ENCODE assay signal across 8 cellular contexts in the genomic region with DNA sequence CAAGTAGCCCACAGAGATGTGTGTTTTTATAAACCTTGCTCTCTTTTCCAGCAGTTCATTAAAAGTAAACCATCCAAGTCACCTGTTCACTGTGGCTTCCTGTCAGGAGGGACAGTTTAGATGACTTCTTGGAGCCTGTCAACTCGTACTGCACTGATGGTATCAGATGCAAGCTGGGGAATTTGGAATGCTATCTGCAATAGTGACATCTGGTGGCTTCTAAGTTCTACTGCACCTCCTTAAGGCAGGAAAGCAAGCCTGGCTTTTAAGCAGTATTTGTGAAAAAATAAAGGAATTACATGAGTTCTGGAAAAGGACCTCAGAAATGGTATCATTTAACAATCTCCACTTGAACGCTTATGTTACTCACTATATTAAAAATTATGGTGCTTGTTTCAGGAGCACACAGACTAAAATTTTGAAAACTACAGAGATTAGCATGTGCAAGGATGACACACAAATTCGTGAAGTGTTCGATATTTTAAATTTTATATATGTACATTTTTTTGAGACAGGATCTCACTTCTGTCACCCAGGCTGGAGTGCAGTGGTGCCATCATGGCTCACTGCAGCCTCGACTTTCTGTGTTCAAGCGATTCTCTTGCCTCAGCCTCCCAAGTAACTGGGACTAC.
DNase-seq lines count a peak whose midpoint lies in the region; ATAC-seq and TF ChIP-seq lines count a peak whose summit lies in the region.

No MANE protein-coding gene starts in this region.

- DNase-seq in ELF-1 (ENCODE audit: low read depth, low spot score), result peak; percentile 52
- DNase-seq in NCI-H526 (lab: John Stamatoyannopoulos, UW), result peak; percentile 21 to 76
- DNase-seq in body of pancreas, result peak in 1 of 4 donors; percentile 14
- DNase-seq in iris pigment epithelial cell (ENCODE audit: low read depth), result peak; percentile 71
- DNase-seq in testis, result no peak
- DNase-seq in NCI-H128 (lab: John Stamatoyannopoulos, UW; ENCODE audit: unreplicated experiment), result no peak

- H3K27ac ChIP-seq in body of pancreas (no peak overlapping the region), testis (no peak overlapping the region)

- intact Hi-C loops in body of pancreas (cut with DNase I) (no loop called here), testis (cut with DNase I; ENCODE audit: low total_unique reads) (no loop called here)

- WGBS in body of pancreas, 2 donors, result 53 to 56% methylated on average over 6 of the region's 6 CpGs
- 68 to 71% methylated on average over 6 of the region's 6 CpGs for whole genome bisulfite sequencing in testis, 2 donors

- H3K27me3 ChIP-seq in body of pancreas, result no peaks in the 10 kb centered on the region
- no peaks in the 10 kb centered on the region for H3K27me3 ChIP-seq in testis

- TF ChIP-seq POLR2A in body of pancreas (IDR thresholded peaks at IDR 0.05) (no peak), testis (IDR thresholded peaks at IDR 0.05) (no peak)

- no peaks in the 10 kb centered on the region for H3K36me3 ChIP-seq in body of pancreas (replicated peaks in 1 of 2; ENCODE audit: insufficient read depth in 1 of 2, low read depth in 2 of 2)
- H3K36me3 ChIP-seq in testis (ENCODE audit: low read depth, missing control alignments), result no peaks in the 10 kb centered on the region

- peak; percentile 93 for ATAC-seq in GM19395 (IDR thresholded peaks at IDR 0.05; ENCODE audit: unreplicated experiment)
- peak; percentile 92 for ATAC-seq in HG03342 (IDR thresholded peaks at IDR 0.05; ENCODE audit: unreplicated experiment)
- ATAC-seq in body of pancreas, result peak; percentile 73

- H3K4me3 ChIP-seq in body of pancreas (no peak overlapping the region), testis (no peak overlapping the region)

- no peaks in the 10 kb centered on the region for H3K4me1 ChIP-seq in body of pancreas
- no peaks in the 10 kb centered on the region for H3K4me1 ChIP-seq in testis

- peak; percentile 57 to 78 (median 62) for TF ChIP-seq CTCF in body of pancreas (IDR thresholded peaks at IDR 0.05)
- TF ChIP-seq CTCF in testis (IDR thresholded peaks at IDR 0.05), result peak in 2 of 3 experiments; percentile 63 to 72

- H3K9me3 ChIP-seq in body of pancreas, result no peaks in the 10 kb centered on the region
- H3K9me3 ChIP-seq in testis, result no peaks in the 10 kb centered on the region

Comparison
In these comparisons a context has a peak if more than half of its experiments do, and no peak if none do; other contexts are left out.
1. DNase-seq: peak in ELF-1 (single experiment), NCI-H526 (2 of 2) and iris pigment epithelial cell (single experiment); none in testis (single experiment) and NCI-H128 (single experiment).
2. Peak in every context shown above with its lines, with median percentiles within 50 percentile points of each other: ATAC-seq.